Comparison of ENCODE assay signal across 28 cellular contexts in the genomic region with DNA sequence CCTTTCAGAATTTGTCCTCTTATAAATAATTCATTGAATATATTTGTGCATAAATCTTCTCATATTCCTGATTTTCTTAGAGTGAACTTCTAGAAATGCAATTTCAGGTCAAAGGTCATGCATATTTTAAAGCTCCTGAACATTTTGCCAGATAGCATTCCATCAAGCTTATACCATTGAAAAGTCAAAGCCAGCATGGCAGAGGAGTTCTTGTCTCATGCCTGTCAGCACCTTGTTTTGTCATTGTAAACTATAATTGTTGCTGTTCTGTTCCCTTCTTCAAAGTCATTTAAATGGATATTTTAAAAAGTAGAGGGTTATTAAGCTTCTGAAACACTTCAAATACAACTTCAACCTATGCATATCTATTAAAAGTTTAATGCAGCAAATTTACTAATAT.
"Had no signal": no experiment of that assay in that cellular context is flagged by ENCODE, and none has a peak within 500 bp of the region (broad histone marks: within the 10 kb centered on the region; RNA-seq: fewer than 3 reads in every experiment).

No MANE protein-coding gene starts in this region.

- ATAC-seq: activated CD4-positive, alpha-beta T cell treated with anti-CD3 and anti-CD28 coated beads for 36 hours; activated CD8-positive, alpha-beta memory T cell treated with anti-CD3 and anti-CD28 coated beads, Interleukin-2, amount 10 ng/mL, durations not matched to agents 7 days and 5 days; activated CD8-positive, alpha-beta T cell treated with anti-CD3 and anti-CD28 coated beads, Interleukin-2, amount 10 ng/mL, durations not matched to agents 7 days and 5 days; activated naive CD4-positive, alpha-beta T cell treated with anti-CD3 and anti-CD28 coated beads, Interleukin-2, amount 50 U/mL, for 72 hours; foreskin keratinocyte; gastrocnemius medialis had no signal

- DNase-seq: activated CD4-positive, alpha-beta memory T cell treated with anti-CD3 and anti-CD28 coated beads for 36 hours; activated CD4-positive, alpha-beta T cell treated with anti-CD3 and anti-CD28 coated beads for 36 hours; activated CD4-positive, alpha-beta T cell treated with anti-CD3 and anti-CD28 coated beads, Interleukin-2, amount 10 ng/mL, durations not matched to agents 24 days and 14 days; activated CD4-positive, CD25-positive, alpha-beta regulatory T cell; activated CD4-positive, CD25-positive, alpha-beta regulatory T cell treated with anti-CD3 and anti-CD28 coated beads, Interleukin-2, amount 50 U/mL, for 72 hours; activated CD8-positive, alpha-beta memory T cell treated with anti-CD3 and anti-CD28 coated beads, Interleukin-2, amount 10 ng/mL, durations not matched to agents 7 days and 5 days; activated CD8-positive, alpha-beta memory T cell treated with anti-CD3 and anti-CD28 coated beads, Interleukin-2, amount 50 U/mL, for 4 hours; activated CD8-positive, alpha-beta T cell treated with anti-CD3 and anti-CD28 coated beads, Interleukin-2, amount 10 ng/mL, durations not matched to agents 7 days and 5 days; activated gamma-delta T cell; activated naive CD4-positive, alpha-beta T cell; activated naive CD4-positive, alpha-beta T cell treated with anti-CD3 and anti-CD28 coated beads, Interleukin-2, amount 10 ng/mL, durations not matched to agents 7 days and 5 days; activated naive CD8-positive, alpha-beta T cell treated with anti-CD3 and anti-CD28 coated beads, Interleukin-2, amount 10 ng/mL, durations not matched to agents 7 days and 5 days; activated T-cell treated with anti-CD3 and anti-CD28 coated beads, Interleukin-2, amount 50 U/mL, for 1 hour; activated T-cell treated with anti-CD3 and anti-CD28 coated beads, Interleukin-2, amount 50 U/mL, for 48 hours; amniotic stem cell; anterior cingulate cortex; brain microvascular endothelial cell; dorsolateral prefrontal cortex; effector memory CD4-positive, alpha-beta T cell; endodermal cell; foreskin keratinocyte; gastrocnemius medialis; glutamatergic neuron; heart left ventricle; T-helper 2 cell had no signal

- H3K36me3 ChIP-seq: brain microvascular endothelial cell, esophagus muscularis mucosa, gastrocnemius medialis, heart left ventricle had no signal

- H3K9me3 ChIP-seq: esophagus muscularis mucosa, gastrocnemius medialis, heart left ventricle had no signal

- H3K27ac ChIP-seq: brain microvascular endothelial cell, coronary artery, dorsolateral prefrontal cortex, esophagus muscularis mucosa, foreskin keratinocyte, gastrocnemius medialis, heart left ventricle had no signal

- H3K4me3 ChIP-seq: coronary artery, dorsolateral prefrontal cortex, esophagus muscularis mucosa, gastrocnemius medialis, heart left ventricle had no signal

- H3K27me3 ChIP-seq: brain microvascular endothelial cell, esophagus muscularis mucosa, foreskin keratinocyte, gastrocnemius medialis, heart left ventricle had no signal

- H3K4me1 ChIP-seq: esophagus muscularis mucosa, foreskin keratinocyte had no signal
